ENCODE assay signal across 15 cellular contexts in genomic region chr9:37215456-37216229, GRCh38.
DNase-seq lines count a peak whose midpoint lies in the region; ATAC-seq and TF ChIP-seq lines count a peak whose summit lies in the region.
"Had no signal": no experiment of that assay in that cellular context is flagged by ENCODE, and none has a peak within 500 bp of the region (broad histone marks: within the 10 kb centered on the region; RNA-seq: fewer than 3 reads in every experiment).

No MANE protein-coding gene starts in this region.

- H3K27ac Mint-ChIP-seq in HFFc6 = no peak overlapping the region
- no peak overlapping the region for H3K27ac Mint-ChIP-seq in activated CD8-positive, alpha-beta T cell treated with anti-CD3 and anti-CD28 coated beads for 36 hours
- H3K27ac Mint-ChIP-seq: activated CD4-positive, alpha-beta memory T cell treated with anti-CD3 and anti-CD28 coated beads for 36 hours; dendritic cell treated with granulocyte-macrophage colony-stimulating factor and Interleukin-4, amounts not matched to agents 40 ng/mL and 50 ng/mL, for 4 days had no signal

- no peaks in the 10 kb centered on the region for H3K27me3 ChIP-seq in RWPE2 (ENCODE audit: insufficient read depth, poor library complexity, severe bottlenecking)
- H3K27me3 ChIP-seq: Peyer's patch had no signal

- H3K4me3 ChIP-seq in RWPE2 (ENCODE audit: severe bottlenecking) = no peak overlapping the region
- H3K4me3 ChIP-seq in fibroblast of villous mesenchyme (ENCODE audit: low read depth, low read length) = no peak overlapping the region
- H3K4me3 ChIP-seq: lung, Peyer's patch had no signal

- H3K36me3 ChIP-seq in RWPE2 (ENCODE audit: low read depth) = no peaks in the 10 kb centered on the region; the same call in 1 of the 2 replicates
- H3K36me3 ChIP-seq: Peyer's patch had no signal

- DNase-seq in AG08395 (ENCODE audit: low spot score) = peak; percentile 37
- peak; percentile 39 for DNase-seq in HFFc6
- no peak for DNase-seq in RWPE2 (ENCODE audit: low spot score)
- DNase-seq in fibroblast of villous mesenchyme (ENCODE audit: low read depth) = peak; percentile 47
- DNase-seq in NK-92 treated with Interleukin-12 subunit alpha and Interleukin-12 subunit beta, amount 100 ng/mL, for 24 hours (lab: John Stamatoyannopoulos, UW) = no peak
- no peak for DNase-seq in NCI-H1092 (lab: John Stamatoyannopoulos, UW)
- no peak for DNase-seq in activated CD8-positive, alpha-beta T cell treated with anti-CD3 and anti-CD28 coated beads for 36 hours
- DNase-seq: ACHN; activated CD4-positive, alpha-beta memory T cell treated with anti-CD3 and anti-CD28 coated beads for 36 hours; anterior cingulate cortex; NCI-H446; Peyer's patch had no signal

- H3K4me1 Mint-ChIP-seq in HFFc6 (ENCODE audit: low read depth) = peaks cover 40% of the 10 kb centered on the region
- peaks cover 27% of the 10 kb centered on the region for H3K4me1 Mint-ChIP-seq in activated CD8-positive, alpha-beta T cell treated with anti-CD3 and anti-CD28 coated beads for 36 hours (ENCODE audit: low read depth)

- no peaks in the 10 kb centered on the region for H3K27me3 Mint-ChIP-seq in HFFc6 (ENCODE audit: insufficient read depth)
- no peaks in the 10 kb centered on the region for H3K27me3 Mint-ChIP-seq in activated CD8-positive, alpha-beta T cell treated with anti-CD3 and anti-CD28 coated beads for 36 hours
- H3K27me3 Mint-ChIP-seq: activated CD4-positive, alpha-beta memory T cell treated with anti-CD3 and anti-CD28 coated beads for 36 hours; dendritic cell treated with granulocyte-macrophage colony-stimulating factor and Interleukin-4, amounts not matched to agents 40 ng/mL and 50 ng/mL, for 4 days had no signal

- H3K36me3 Mint-ChIP-seq in HFFc6 (ENCODE audit: low read depth) = 0 out of 2 replicates have a peak, but pooled peaks cover 4% of the 10 kb centered on the region
- peaks cover 11% of the 10 kb centered on the region for H3K36me3 Mint-ChIP-seq in activated CD8-positive, alpha-beta T cell treated with anti-CD3 and anti-CD28 coated beads for 36 hours (ENCODE audit: low read depth)

- no peak for TF ChIP-seq CTCF in HFFc6 (IDR thresholded peaks at IDR 0.05)
- TF ChIP-seq CTCF in RWPE2 (IDR thresholded peaks at IDR 0.05; ENCODE audit: poor library complexity, severe bottlenecking) = no peak
- no peak for TF ChIP-seq CTCF in fibroblast of villous mesenchyme (IDR thresholded peaks at IDR 0.05; ENCODE audit: insufficient read depth, low read depth, low read length)
- TF ChIP-seq CTCF in activated CD8-positive, alpha-beta T cell treated with anti-CD3 and anti-CD28 coated beads for 36 hours (IDR thresholded peaks at IDR 0.05) = no peak

- no peak overlapping the region for H3K4me3 Mint-ChIP-seq in HFFc6
- no peak overlapping the region for H3K4me3 Mint-ChIP-seq in activated CD8-positive, alpha-beta T cell treated with anti-CD3 and anti-CD28 coated beads for 36 hours
- H3K4me3 Mint-ChIP-seq: activated CD4-positive, alpha-beta memory T cell treated with anti-CD3 and anti-CD28 coated beads for 36 hours; dendritic cell treated with granulocyte-macrophage colony-stimulating factor and Interleukin-4, amounts not matched to agents 40 ng/mL and 50 ng/mL, for 4 days had no signal

- H3K27ac ChIP-seq in RWPE2 (ENCODE audit: poor library complexity, severe bottlenecking) = no peak overlapping the region
- H3K27ac ChIP-seq: Peyer's patch had no signal

- ATAC-seq in RWPE2 (ENCODE audit: low read depth) (peak; percentile 86), GM19351 (IDR thresholded peaks at IDR 0.05; ENCODE audit: unreplicated experiment) (no peak)
- no peak for ATAC-seq in activated CD8-positive, alpha-beta T cell treated with anti-CD3 and anti-CD28 coated beads for 36 hours

- POLR2A ChIA-PET in activated CD8-positive, alpha-beta T cell treated with anti-CD3 and anti-CD28 coated beads for 36 hours (lab: Charles Lee) = interaction anchor here (0.6 to 1.0 kb wide), 4 partner anchors 10 to 146 kb away, joined by 3 to 4 read pairs (median 3); no protein-coding TSS in a partner anchor

- H3K9me3 ChIP-seq in RWPE2 (ENCODE audit: severe bottlenecking) = no peaks in the 10 kb centered on the region
- H3K9me3 ChIP-seq: Peyer's patch had no signal

- no peaks in the 10 kb centered on the region for H3K9me3 Mint-ChIP-seq in HFFc6
- H3K9me3 Mint-ChIP-seq in activated CD8-positive, alpha-beta T cell treated with anti-CD3 and anti-CD28 coated beads for 36 hours = no peaks in the 10 kb centered on the region
- H3K9me3 Mint-ChIP-seq: activated CD4-positive, alpha-beta memory T cell treated with anti-CD3 and anti-CD28 coated beads for 36 hours; dendritic cell treated with granulocyte-macrophage colony-stimulating factor and Interleukin-4, amounts not matched to agents 40 ng/mL and 50 ng/mL, for 4 days had no signal

- H3K4me1 ChIP-seq in RWPE2 (ENCODE audit: insufficient read depth, poor library complexity, severe bottlenecking) = peaks cover 5% of the 10 kb centered on the region
- H3K4me1 ChIP-seq: Peyer's patch had no signal

- CTCF ChIA-PET in activated CD8-positive, alpha-beta T cell treated with anti-CD3 and anti-CD28 coated beads for 36 hours (lab: Charles Lee) = no interaction called here

- intact Hi-C loops in activated CD8-positive, alpha-beta T cell treated with anti-CD3 and anti-CD28 coated beads for 36 hours (cut with micrococcal nuclease) = no loop called here

Comparison
In these comparisons a context has a peak if more than half of its experiments do, and no peak if none do; other contexts are left out.
1. DNase-seq: peak in AG08395 (single experiment), HFFc6 (single experiment) and fibroblast of villous mesenchyme (single experiment); none in RWPE2 (single experiment), NK-92 treated with Interleukin-12 subunit alpha and Interleukin-12 subunit beta, amount 100 ng/mL, for 24 hours (single experiment), NCI-H1092 (single experiment) and activated CD8-positive, alpha-beta T cell treated with anti-CD3 and anti-CD28 coated beads for 36 hours (single experiment).